8 cellular contexts compared by ENCODE assay signal in genomic region chr4:140374130-140374477, GRCh38. TPM values are rescaled to one million over a fixed set of nuclear protein-coding genes. Genes with fewer than 3 reads are reported as not detected.
DNase-seq lines count a peak whose midpoint lies in the region; ATAC-seq, FAIRE-seq and TF ChIP-seq lines count a peak whose summit lies in the region.

No MANE protein-coding gene starts in this region.

- peak overlapping the region; percentile 95 for H3K4me2 ChIP-seq in SK-N-SH
- peak overlapping the region; percentile 93 for H3K4me2 ChIP-seq in keratinocyte (ENCODE audit: control insufficient read depth, extremely low read depth, insufficient read depth, low read depth, low read length)

- DNase-seq in SK-N-SH (no peak), adipocyte (ENCODE audit: low read depth) (peak; percentile 58), keratinocyte (ENCODE audit: low read depth, low spot score) (no peak), dermis blood vessel endothelial cell (no peak)
- DNase-seq in activated effector memory CD4-positive, alpha-beta T cell treated with anti-CD3 and anti-CD28 coated beads, Interleukin-2, amount 50 U/mL, for 16 hours: no peak

- peak overlapping the region; percentile 90 for H3K9ac ChIP-seq in SK-N-SH
- peak overlapping the region; percentile 95 for H3K9ac ChIP-seq in adipocyte (ENCODE audit: low read length)
- H3K9ac ChIP-seq in keratinocyte (ENCODE audit: control insufficient read depth, extremely low read depth, insufficient read depth, low read length): peak overlapping the region; percentile 83

- no peaks in the 10 kb centered on the region for H3K9me3 ChIP-seq in SK-N-SH
- no peaks in the 10 kb centered on the region for H3K9me3 ChIP-seq in adipocyte (ENCODE audit: control insufficient read depth, low read length)
- no peaks in the 10 kb centered on the region for H3K9me3 ChIP-seq in keratinocyte (ENCODE audit: control insufficient read depth, low read depth, low read length)
- no peaks in the 10 kb centered on the region for H3K9me3 ChIP-seq in thymus (ENCODE audit: control insufficient read depth)

- no peak for TF ChIP-seq RAD21 in SK-N-SH (IDR thresholded peaks at IDR 0.05; ENCODE audit: low read length)

- POLR2A ChIA-PET in SK-N-SH (lab: Yijun Ruan, JAX): interaction anchor here (1.1 to 2.9 kb wide), 5 partner anchors 12 to 150 kb away, joined by 3 to 13 read pairs (median 4); partner anchors contain the start of genes CLGN and ELMOD2

- peaks cover 3% of the 10 kb centered on the region for H3K9me1 ChIP-seq in keratinocyte (ENCODE audit: control insufficient read depth, extremely low read depth, insufficient read depth, low read length)

- no peak for TF ChIP-seq EP300 in SK-N-SH (IDR thresholded peaks at IDR 0.05; ENCODE audit: borderline replicate concordance in 1 of 2, low read depth in 1 of 2, low read length in 1 of 2)

- H3K27me3 ChIP-seq in SK-N-SH (ENCODE audit: insufficient read depth): no peaks in the 10 kb centered on the region
- H3K27me3 ChIP-seq in adipocyte (replicated peaks; ENCODE audit: control insufficient read depth, insufficient read depth, low read length): no peaks in the 10 kb centered on the region
- H3K27me3 ChIP-seq in keratinocyte (ENCODE audit: control insufficient read depth, extremely low read depth, insufficient read depth, low read length): no peaks in the 10 kb centered on the region
- H3K27me3 ChIP-seq in thymus (ENCODE audit: control insufficient read depth, insufficient read depth): no peaks in the 10 kb centered on the region

- H3F3A ChIP-seq in SK-N-SH (replicated peaks; ENCODE audit: insufficient read depth): peaks cover 14% of the 10 kb centered on the region

- FAIRE-seq in keratinocyte (lab: Jason Lieb, UNC): peak; percentile 77

- no peaks in the 10 kb centered on the region for H3K9me2 ChIP-seq in SK-N-SH

- WGBS in SK-N-SH (ENCODE audit: low lambda C conversion rate): 3% methylated on average over 7 of the region's 8 CpGs
- WGBS in thymus: 15% methylated on average over 8 of the region's 8 CpGs

- H3K4me3 ChIP-seq in SK-N-SH (ENCODE audit: low read depth in 2 of 2, low read length in 1 of 2) (peak overlapping the region; percentile 88 to 93), adipocyte (ENCODE audit: low read length) (peak overlapping the region; percentile 93), keratinocyte (ENCODE audit: control insufficient read depth in 2 of 3, extremely low read depth in 1 of 3, insufficient read depth in 2 of 3, low read depth in 1 of 3, low read length in 3 of 3) (peak overlapping the region; percentile 68 to 92 (median 68)), thymus (ENCODE audit: low read length) (peak overlapping the region; percentile 99)

- no peak for TF ChIP-seq CTCF in SK-N-SH (IDR thresholded peaks at IDR 0.05)
- no peak for TF ChIP-seq CTCF in keratinocyte (optimal IDR thresholded peaks at IDR 0.05 in 1 of 3, IDR thresholded peaks at IDR 0.05 in 1 of 3, conservative IDR thresholded peaks at IDR 0.05 in 1 of 3; ENCODE audit: extremely low read depth in 1 of 3, insufficient read depth in 2 of 3, low read length in 3 of 3)

- H2AFZ ChIP-seq in SK-N-SH (ENCODE audit: low read depth) (peak overlapping the region; percentile 65; the same call in 1 of the 2 replicates), keratinocyte (ENCODE audit: control insufficient read depth, low read length) (peak overlapping the region; percentile 82)

- H3K36me3 ChIP-seq in SK-N-SH (replicated peaks in 1 of 2; ENCODE audit: control insufficient read depth in 1 of 2, insufficient read depth in 2 of 2, low read length in 1 of 2): peaks cover 2 to 4% of the 10 kb centered on the region in 2 experiments
- H3K36me3 ChIP-seq in adipocyte (ENCODE audit: control insufficient read depth, insufficient read depth, low read length, severe bottlenecking): no peaks in the 10 kb centered on the region
- H3K36me3 ChIP-seq in keratinocyte (ENCODE audit: control insufficient read depth in 2 of 2, extremely low read depth in 1 of 2, insufficient read depth in 2 of 2, low read length in 2 of 2): no peaks in the 10 kb centered on the region
- H3K36me3 ChIP-seq in thymus (ENCODE audit: control insufficient read depth, insufficient read depth): no peaks in the 10 kb centered on the region

- H4K20me1 ChIP-seq in SK-N-SH (ENCODE audit: insufficient read depth) (peaks cover 37% of the 10 kb centered on the region), keratinocyte (ENCODE audit: control insufficient read depth, extremely low read depth, insufficient read depth, low read length) (peaks cover 4% of the 10 kb centered on the region)

- H3K27ac ChIP-seq in SK-N-SH (ENCODE audit: low read depth in 2 of 2, low read length in 1 of 2) (peak overlapping the region; percentile 85 to 91), keratinocyte (ENCODE audit: control insufficient read depth, insufficient read depth, low read length) (peak overlapping the region; percentile 69), thymus (ENCODE audit: low read depth) (peak overlapping the region; percentile 93)

- H3K4me1 ChIP-seq in SK-N-SH (ENCODE audit: control insufficient read depth in 1 of 2, insufficient read depth in 2 of 2, low read depth in 1 of 2, low read length in 1 of 2) (peaks cover 22 to 23% of the 10 kb centered on the region in 2 experiments; a peak in 3 of 4 replicates), adipocyte (ENCODE audit: control insufficient read depth, insufficient read depth, low read length) (peaks cover 15% of the 10 kb centered on the region), keratinocyte (ENCODE audit: control insufficient read depth, extremely low read depth, insufficient read depth, low read length) (peaks cover 12% of the 10 kb centered on the region), thymus (ENCODE audit: control insufficient read depth, insufficient read depth, low read length) (peaks cover 5% of the 10 kb centered on the region)

- ATAC-seq in SK-N-SH treated with all-trans-retinoic acid at 6 μM for 48 hours: no peak
- no peak for ATAC-seq in HG03039 (IDR thresholded peaks at IDR 0.05; ENCODE audit: unreplicated experiment)

- peaks cover 55% of the 10 kb centered on the region for H3K79me2 ChIP-seq in SK-N-SH (ENCODE audit: insufficient read depth)
- peaks cover 46% of the 10 kb centered on the region for H3K79me2 ChIP-seq in keratinocyte (ENCODE audit: control insufficient read depth, insufficient read depth, low read length)

- dilution Hi-C loops in keratinocyte (cut with MboI; ENCODE audit: extremely low pct_ligation_motif_present, low sequenced_read_pairs): no loop called here

- CTCF ChIA-PET in SK-N-SH (lab: Yijun Ruan, JAX): interaction anchor here (0.9 to 6.6 kb wide), 2 partner anchors 12 to 44 kb away, joined by 3 to 63 read pairs; no protein-coding TSS in a partner anchor

TF ChIP-seq in SK-N-SH, 30 proteins besides CTCF, POLR2A, EP300 and RAD21 (continues in another document):
- TF ChIP-seq USF2 (IDR thresholded peaks at IDR 0.05; ENCODE audit: borderline replicate concordance, low read depth, low read length): no peak

TF ChIP-seq in SK-N-SH treated with all-trans-retinoic acid at 6 μM for 48 hours, 23 proteins besides CTCF, POLR2A, EP300 and RAD21:
- TF ChIP-seq ZFP3 (CRISPR knock-in tag; IDR thresholded peaks at IDR 0.05) (no peak), PATZ1 (CRISPR knock-in tag; IDR thresholded peaks at IDR 0.05; ENCODE audit: borderline replicate concordance) (no peak), TOX (CRISPR knock-in tag; IDR thresholded peaks at IDR 0.05; ENCODE audit: borderline replicate concordance) (no peak), PPARA (CRISPR knock-in tag; IDR thresholded peaks at IDR 0.05; ENCODE audit: borderline replicate concordance) (no peak)

RNA-seq across cellular contexts. Expression of gene SCOC, which starts 0.7 kb away (rescaled TPM):
- polyA plus RNA-seq in SK-N-SH (2012; rRNA removed) (16.0 and 26.8 TPM in 2 replicates), keratinocyte (47.2 to 92.1 TPM (median 49.9 TPM) in 3 replicates), thymus (80.0 TPM)
- polyA plus RNA-seq in SK-N-SH (2012; cell fraction: cytosol; rRNA removed): 39.8 and 63.9 TPM in 2 replicates
- polyA plus RNA-seq in SK-N-SH (2012; cell fraction: nucleus; rRNA removed): 3.9 and 9.9 TPM in 2 replicates
- 21.9 TPM for polyA plus RNA-seq in keratinocyte (2011; ENCODE audit: low read depth)
- 57.1 and 96.5 TPM in 2 replicates for polyA plus RNA-seq in keratinocyte (2011; cell fraction: cytosol; rRNA removed)
- 21.0 and 29.1 TPM in 2 replicates for polyA plus RNA-seq in keratinocyte (2011; cell fraction: nucleus; rRNA removed)
- 39.0 and 56.6 TPM in 2 replicates for polyA plus RNA-seq in keratinocyte (2012; ENCODE audit: low replicate concordance)
- polyA minus RNA-seq in keratinocyte: 1.2 to 14.2 TPM (median 8.3 TPM) in 3 replicates
- polyA minus RNA-seq in keratinocyte (2011; cell fraction: cytosol; rRNA and poly(A)+ RNA removed): 27.8 TPM
- 4.9 and 9.6 TPM in 2 replicates for polyA minus RNA-seq in keratinocyte (2011; cell fraction: nucleus; rRNA and poly(A)+ RNA removed)
- total RNA-seq in dermis blood vessel endothelial cell: 54.3 and 55.1 TPM in 2 replicates

RNA-seq across cellular contexts. Expression of gene CLGN, which starts 53.3 kb away (rescaled TPM):
- polyA plus RNA-seq in SK-N-SH (2012; rRNA removed) (0.72 and 0.80 TPM in 2 replicates), keratinocyte (not detected in 3 replicates), thymus (1.0 TPM)
- 1.5 and 1.9 TPM in 2 replicates for polyA plus RNA-seq in SK-N-SH (2012; cell fraction: cytosol; rRNA removed)
- polyA plus RNA-seq in SK-N-SH (2012; cell fraction: nucleus; rRNA removed): 0.41 and 0.55 TPM in 2 replicates
- 0.22 TPM for polyA plus RNA-seq in keratinocyte (2011; ENCODE audit: low read depth)
- polyA plus RNA-seq in keratinocyte (2011; cell fraction: cytosol; rRNA removed): not detected in 2 replicates
- not detected in 2 replicates for polyA plus RNA-seq in keratinocyte (2011; cell fraction: nucleus; rRNA removed)
- polyA plus RNA-seq in keratinocyte (2012; ENCODE audit: low replicate concordance): 0.18 TPM in 1 of 2 replicates, not detected in the other
- not detected in 3 replicates for polyA minus RNA-seq in keratinocyte
- not detected for polyA minus RNA-seq in keratinocyte (2011; cell fraction: cytosol; rRNA and poly(A)+ RNA removed)
- not detected in 2 replicates for polyA minus RNA-seq in keratinocyte (2011; cell fraction: nucleus; rRNA and poly(A)+ RNA removed)
- total RNA-seq in dermis blood vessel endothelial cell: 0.34 and 0.51 TPM in 2 replicates
